In the genomic region with DNA sequence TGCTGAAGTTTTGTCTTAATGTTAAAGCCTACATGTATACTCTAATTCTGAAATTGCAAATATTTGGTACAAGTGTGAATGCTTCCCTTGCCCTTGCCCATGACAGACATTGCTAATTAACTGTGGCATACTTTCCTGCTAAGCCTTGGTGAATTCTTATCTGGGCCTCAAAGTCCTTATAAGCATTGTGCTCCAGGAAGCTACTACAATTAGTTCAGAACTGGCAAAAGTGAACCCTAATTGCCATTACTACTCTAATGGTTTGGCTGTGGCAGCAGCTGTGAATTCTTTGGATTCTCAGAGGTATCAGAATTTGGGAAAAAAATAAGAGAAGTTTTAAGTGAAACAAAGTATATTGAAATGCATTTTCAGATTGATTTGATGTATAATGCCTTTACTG, we compare ENCODE assay signal across 1 cellular context.
TF ChIP-seq lines count a peak whose summit lies in the region.

No MANE protein-coding gene starts in this region.

TF ChIP-seq in WTC11, 78 proteins besides CTCF, POLR2A, EP300 and RAD21 (continued from another document):
- TF ChIP-seq MLX (CRISPR knock-in tag; IDR thresholded peaks at IDR 0.05) (no peak), NR3C1 (CRISPR knock-in tag; conservative IDR thresholded peaks at IDR 0.05; ENCODE audit: low read depth) (no peak), FOXJ3 (CRISPR knock-in tag; IDR thresholded peaks at IDR 0.05; ENCODE audit: borderline replicate concordance) (no peak), ZNF416 (CRISPR knock-in tag; IDR thresholded peaks at IDR 0.05) (no peak), CDX4 (CRISPR knock-in tag; IDR thresholded peaks at IDR 0.05; ENCODE audit: borderline replicate concordance) (no peak)
